15 cellular contexts compared by ENCODE assay signal in the genomic region with DNA sequence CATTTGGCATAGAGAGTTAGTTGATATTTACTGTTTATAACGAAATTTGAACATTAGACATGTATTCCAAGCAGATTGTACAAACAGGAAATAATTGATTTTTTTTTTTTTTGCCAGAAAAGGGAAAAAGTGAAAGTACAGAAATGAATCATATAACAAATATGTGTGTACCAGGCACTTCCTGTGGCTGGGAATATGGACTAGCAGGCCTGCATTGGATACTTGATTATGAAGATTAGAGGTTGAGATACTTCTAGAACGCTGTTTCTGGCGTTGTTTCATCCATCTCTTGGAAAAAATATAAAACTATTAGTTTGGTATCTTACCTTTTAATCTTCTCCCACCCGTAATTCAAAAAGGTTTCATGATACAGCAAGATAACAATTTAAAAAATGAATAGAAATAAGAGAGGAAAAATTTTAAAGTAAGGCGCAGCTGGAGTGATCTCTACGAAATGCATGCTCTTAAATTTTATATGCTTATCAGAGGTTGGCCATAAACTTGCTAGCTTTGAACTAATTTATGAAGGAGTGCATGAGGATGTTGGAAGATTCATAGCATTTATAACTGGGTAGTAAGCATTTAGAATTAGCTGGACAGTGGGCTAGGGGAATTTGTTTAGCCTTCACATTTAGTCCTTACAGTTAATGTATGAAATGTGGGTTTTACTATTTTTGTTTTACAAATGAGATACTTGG.
A peak's percentile ranks its signal among the peaks of the same experiment; 100 is the strongest.
DNase-seq lines count a peak whose midpoint lies in the region; ATAC-seq, FAIRE-seq and TF ChIP-seq lines count a peak whose summit lies in the region.
"Had no signal": no experiment of that assay in that cellular context is flagged by ENCODE, and none has a peak within 500 bp of the region (broad histone marks: within the 10 kb centered on the region; RNA-seq: fewer than 3 reads in every experiment).

No MANE protein-coding gene starts in this region.

- TF ChIP-seq CTCF in mammary epithelial cell (conservative IDR thresholded peaks at IDR 0.05 in 1 of 2, IDR thresholded peaks at IDR 0.05 in 1 of 2; ENCODE audit: extremely low read depth in 1 of 2, insufficient read depth in 1 of 2, low read depth in 1 of 2, low read length in 2 of 2) (no peak), upper lobe of right lung (IDR thresholded peaks at IDR 0.05) (no peak)
- TF ChIP-seq CTCF in activated CD8-positive, alpha-beta T cell treated with anti-CD3 and anti-CD28 coated beads for 36 hours (IDR thresholded peaks at IDR 0.05): no peak

- H3K36me3 Mint-ChIP-seq in activated CD8-positive, alpha-beta T cell treated with anti-CD3 and anti-CD28 coated beads for 36 hours (ENCODE audit: low read depth): peaks cover 6% of the 10 kb centered on the region

- peaks cover under 1% of the 10 kb centered on the region for H3K9me3 Mint-ChIP-seq in activated CD8-positive, alpha-beta T cell treated with anti-CD3 and anti-CD28 coated beads for 36 hours

- no peaks in the 10 kb centered on the region for H4K20me1 ChIP-seq in mammary epithelial cell (ENCODE audit: insufficient read depth, low read length)

- H3K4me1 Mint-ChIP-seq in activated CD8-positive, alpha-beta T cell treated with anti-CD3 and anti-CD28 coated beads for 36 hours (ENCODE audit: low read depth): peaks cover 29% of the 10 kb centered on the region

- H3K9me3 ChIP-seq in mammary epithelial cell (replicated peaks; ENCODE audit: insufficient read depth, low read length) (no peaks in the 10 kb centered on the region), upper lobe of right lung (no peaks in the 10 kb centered on the region)
- no peaks in the 10 kb centered on the region for H3K9me3 ChIP-seq in effector memory CD4-positive, alpha-beta T cell (ENCODE audit: control insufficient read depth, low read length)
- H3K9me3 ChIP-seq: colonic mucosa, gastroesophageal sphincter, upper lobe of left lung had no signal

- H3K79me2 ChIP-seq in ACC112 (ENCODE audit: control insufficient read depth, insufficient read depth, low read length, unreplicated experiment): no peaks in the 10 kb centered on the region
- H3K79me2 ChIP-seq in mammary epithelial cell (ENCODE audit: insufficient read depth, low read length): no peaks in the 10 kb centered on the region

- H3K27ac ChIP-seq in ACC112 (ENCODE audit: low read depth, low read length): peak overlapping the region; percentile 83
- no peak overlapping the region for H3K27ac ChIP-seq in mammary epithelial cell (ENCODE audit: insufficient read depth, low read depth, low read length)
- no peak overlapping the region for H3K27ac ChIP-seq in upper lobe of right lung
- H3K27ac ChIP-seq in effector memory CD4-positive, alpha-beta T cell (ENCODE audit: insufficient read depth, low read length, poor library complexity, severe bottlenecking): no peak overlapping the region
- H3K27ac ChIP-seq: colonic mucosa, gastroesophageal sphincter, upper lobe of left lung had no signal

- CTCF ChIA-PET in mammary epithelial cell (lab: Charles Lee; ENCODE audit: low non-redundant PET): no interaction called here
- CTCF ChIA-PET in activated CD8-positive, alpha-beta T cell treated with anti-CD3 and anti-CD28 coated beads for 36 hours (lab: Charles Lee): no interaction called here

- in situ Hi-C loops in mammary epithelial cell (cut with MboI; ENCODE audit: low sequenced_read_pairs in 2 of 2): no loop called here

- no peak overlapping the region for H3K9ac ChIP-seq in mammary epithelial cell (ENCODE audit: insufficient read depth, low read length)

- POLR2A ChIA-PET in activated CD8-positive, alpha-beta T cell treated with anti-CD3 and anti-CD28 coated beads for 36 hours (lab: Charles Lee): interaction anchor here (0.6 kb wide), 1 partner anchor 20 kb away, joined by 3 read pairs; no protein-coding TSS in a partner anchor

- no peak for ATAC-seq in activated CD8-positive, alpha-beta T cell treated with anti-CD3 and anti-CD28 coated beads for 36 hours
- ATAC-seq in upper lobe of right lung: no peak

- no TSS peak for BruUV-seq in mammary epithelial cell (replicated peaks; lab: Mats Ljungman, UMichigan)

- no peak overlapping the region for H3K4me3 Mint-ChIP-seq in activated CD8-positive, alpha-beta T cell treated with anti-CD3 and anti-CD28 coated beads for 36 hours

- H3K27ac Mint-ChIP-seq in activated CD8-positive, alpha-beta T cell treated with anti-CD3 and anti-CD28 coated beads for 36 hours: no peak overlapping the region

- H3K4me1 ChIP-seq in ACC112 (ENCODE audit: control insufficient read depth, insufficient read depth, low read length, unreplicated experiment): peaks cover 32% of the 10 kb centered on the region
- H3K4me1 ChIP-seq in mammary epithelial cell (ENCODE audit: insufficient read depth, low read length): peaks cover 12% of the 10 kb centered on the region
- no peaks in the 10 kb centered on the region for H3K4me1 ChIP-seq in upper lobe of right lung
- H3K4me1 ChIP-seq in effector memory CD4-positive, alpha-beta T cell (ENCODE audit: control insufficient read depth, insufficient read depth, low read length, poor library complexity, severe bottlenecking): no peaks in the 10 kb centered on the region
- H3K4me1 ChIP-seq: colonic mucosa had no signal

- intact Hi-C loops in mammary epithelial cell (cut with micrococcal nuclease): no loop called here
- intact Hi-C loops in activated CD8-positive, alpha-beta T cell treated with anti-CD3 and anti-CD28 coated beads for 36 hours (cut with micrococcal nuclease): no loop called here
- intact Hi-C loops in upper lobe of right lung (cut with DNase I): no loop called here

- H2AFZ ChIP-seq in ACC112 (ENCODE audit: low read length, unreplicated experiment) (no peak overlapping the region), mammary epithelial cell (ENCODE audit: low read depth, low read length) (no peak overlapping the region)

- no peaks in the 10 kb centered on the region for H3K36me3 ChIP-seq in ACC112 (ENCODE audit: insufficient read depth, low read length)
- no peaks in the 10 kb centered on the region for H3K36me3 ChIP-seq in mammary epithelial cell (ENCODE audit: insufficient read depth, low read length)
- H3K36me3 ChIP-seq in upper lobe of right lung: no peaks in the 10 kb centered on the region
- no peaks in the 10 kb centered on the region for H3K36me3 ChIP-seq in effector memory CD4-positive, alpha-beta T cell (ENCODE audit: control insufficient read depth, insufficient read depth, low read length)
- H3K36me3 ChIP-seq: colonic mucosa, gastroesophageal sphincter, upper lobe of left lung had no signal

- H3K4me3 ChIP-seq in ACC112 (ENCODE audit: low read depth, low read length): peak overlapping the region; percentile 47
- no peak overlapping the region for H3K4me3 ChIP-seq in mammary epithelial cell (replicated peaks in 1 of 3; ENCODE audit: insufficient read depth in 1 of 3, low read depth in 2 of 3, low read length in 3 of 3)
- no peak overlapping the region for H3K4me3 ChIP-seq in upper lobe of right lung
- H3K4me3 ChIP-seq in effector memory CD4-positive, alpha-beta T cell (ENCODE audit: insufficient read depth, low read depth, low read length, poor library complexity, severe bottlenecking): no peak overlapping the region
- H3K4me3 ChIP-seq: colonic mucosa, gastroesophageal sphincter, upper lobe of left lung had no signal

- dilution Hi-C loops in mammary epithelial cell (cut with HindIII; ENCODE audit: low sequenced_read_pairs): no loop called here

- H3K4me2 ChIP-seq in mammary epithelial cell (ENCODE audit: insufficient read depth, low read depth, low read length): peak overlapping the region; percentile 8

- 79% methylated on average over 6 of the region's 6 CpGs for WGBS in mammary epithelial cell (ENCODE audit: low coverage, missing lambda C conversion rate)

- DNase-seq in HTR-8/SVneo (ENCODE audit: insufficient read length, low spot score) (peak; percentile 30), mammary epithelial cell (no peak), left kidney (ENCODE audit: low read depth, low spot score) (peak; percentile 41), activated T-cell treated with anti-CD3 and anti-CD28 coated beads for 4 hours (no peak), upper lobe of right lung (no peak)
- DNase-seq in activated CD8-positive, alpha-beta T cell treated with anti-CD3 and anti-CD28 coated beads for 36 hours: no peak
- DNase-seq in effector memory CD4-positive, alpha-beta T cell: no peak
- DNase-seq: activated naive CD4-positive, alpha-beta T cell; colonic mucosa; DMS153; NCI-H510A; upper lobe of left lung had no signal

- FAIRE-seq in HTR-8/SVneo (lab: Jason Lieb, UNC): no peak
- FAIRE-seq: GM12892 had no signal

- no peaks in the 10 kb centered on the region for H3K27me3 ChIP-seq in ACC112 (ENCODE audit: insufficient read depth, low read length)
- no peaks in the 10 kb centered on the region for H3K27me3 ChIP-seq in mammary epithelial cell (ENCODE audit: insufficient read depth, low read length)
- no peaks in the 10 kb centered on the region for H3K27me3 ChIP-seq in upper lobe of right lung
- H3K27me3 ChIP-seq in effector memory CD4-positive, alpha-beta T cell (replicated peaks; ENCODE audit: control insufficient read depth, insufficient read depth, low read length, poor library complexity, severe bottlenecking): no peaks in the 10 kb centered on the region
- H3K27me3 ChIP-seq: colonic mucosa, gastroesophageal sphincter, upper lobe of left lung had no signal

- no peaks in the 10 kb centered on the region for H3K27me3 Mint-ChIP-seq in activated CD8-positive, alpha-beta T cell treated with anti-CD3 and anti-CD28 coated beads for 36 hours

Comparison
In these comparisons a context has a peak if more than half of its experiments do, and no peak if none do; other contexts are left out.
1. DNase-seq: peak in HTR-8/SVneo (single experiment) and left kidney (single experiment); none in mammary epithelial cell (single experiment), activated T-cell treated with anti-CD3 and anti-CD28 coated beads for 4 hours (single experiment), activated CD8-positive, alpha-beta T cell treated with anti-CD3 and anti-CD28 coated beads for 36 hours (single experiment), upper lobe of right lung (single experiment) and effector memory CD4-positive, alpha-beta T cell (0 of 3).